Comparison of ENCODE assay signal across 12 cellular contexts in genomic region chr12:75878382-75878720, GRCh38.
DNase-seq lines count a peak whose midpoint lies in the region; ATAC-seq and TF ChIP-seq lines count a peak whose summit lies in the region.
"Had no signal": no experiment of that assay in that cellular context is flagged by ENCODE, and none has a peak within 500 bp of the region (broad histone marks: within the 10 kb centered on the region; RNA-seq: fewer than 3 reads in every experiment).

No MANE protein-coding gene starts in this region.

- TF ChIP-seq CTCF in RWPE1 (conservative IDR thresholded peaks at IDR 0.05; ENCODE audit: low read depth) (no peak), liver (IDR thresholded peaks at IDR 0.05; ENCODE audit: low read depth, low read length, missing input control) (no peak), testis (IDR thresholded peaks at IDR 0.05) (no peak), lower leg skin (IDR thresholded peaks at IDR 0.05) (no peak)

- H3K27me3 ChIP-seq in liver (ENCODE audit: control insufficient read depth in 4 of 4, insufficient read depth in 4 of 4, low read length in 3 of 4) (no peaks in the 10 kb centered on the region), testis (no peaks in the 10 kb centered on the region)

- no peak overlapping the region for H3K9ac ChIP-seq in liver (ENCODE audit: low read depth in 1 of 2, low read length in 2 of 2)
- H3K9ac ChIP-seq: parathyroid adenoma had no signal

- no peak for TF ChIP-seq POLR2A in testis (IDR thresholded peaks at IDR 0.05)
- no peak for TF ChIP-seq POLR2A in lower leg skin (IDR thresholded peaks at IDR 0.05)

- 42% methylated on average over 5 of the region's 5 CpGs for WGBS in liver
- WGBS in testis, 2 donors = 27 to 47% methylated on average over 5 of the region's 5 CpGs
- WGBS in lower leg skin, 2 donors = 39 to 46% methylated on average over 5 of the region's 5 CpGs

- ATAC-seq in HG03442 (IDR thresholded peaks at IDR 0.05; ENCODE audit: unreplicated experiment) = no peak
- ATAC-seq: activated CD8-positive, alpha-beta memory T cell treated with anti-CD3 and anti-CD28 coated beads, Interleukin-2, amount 10 ng/mL, durations not matched to agents 7 days and 5 days had no signal

- H3K9me3 ChIP-seq in liver (ENCODE audit: control insufficient read depth in 4 of 4, low read length in 3 of 4) (no peaks in the 10 kb centered on the region), testis (no peaks in the 10 kb centered on the region)

- CTCF ChIA-PET in RWPE1 (lab: Yijun Ruan, JAX) = no interaction called here

- peak; percentile 8 to 42 for TF ChIP-seq RAD21 in liver (IDR thresholded peaks at IDR 0.05)

- H3K36me3 ChIP-seq in liver (ENCODE audit: control insufficient read depth in 4 of 4, insufficient read depth in 3 of 4, low read depth in 1 of 4, low read length in 3 of 4) (no peaks in the 10 kb centered on the region), testis (ENCODE audit: low read depth, missing control alignments) (no peaks in the 10 kb centered on the region)

- H3K27ac ChIP-seq in RWPE1 (no peak overlapping the region), liver (ENCODE audit: low read depth in 1 of 2, low read length in 2 of 2) (no peak overlapping the region), testis (peak overlapping the region in 1 of 2 donors; percentile 20)
- H3K27ac ChIP-seq: parathyroid adenoma had no signal

- intact Hi-C loops in testis (cut with DNase I; ENCODE audit: low total_unique reads) = no loop called here
- intact Hi-C loops in lower leg skin (cut with DNase I; ENCODE audit: low total_unique reads) = no loop called here

- H3K4me3 ChIP-seq in liver (ENCODE audit: low read depth in 1 of 3, low read length in 3 of 3) = no peak overlapping the region
- no peak overlapping the region for H3K4me3 ChIP-seq in testis
- H3K4me3 ChIP-seq in lower leg skin (ENCODE audit: low read depth, poor library complexity, severe bottlenecking) = no peak overlapping the region

- DNase-seq in RWPE1 (ENCODE audit: low spot score) (peak; percentile 22), dedifferentiated amniotic fluid mesenchymal stem cell (ENCODE audit: extremely low spot score) (peak; percentile 31), testis (peak; percentile 18), C1 segment of cervical spinal cord (lab: John Stamatoyannopoulos, UW) (no peak), lower leg skin (ENCODE audit: low spot score in 2 of 2) (no peak)
- DNase-seq: activated CD8-positive, alpha-beta memory T cell treated with anti-CD3 and anti-CD28 coated beads, Interleukin-2, amount 10 ng/mL, durations not matched to agents 7 days and 5 days; activated naive CD8-positive, alpha-beta T cell treated with anti-CD3 and anti-CD28 coated beads, Interleukin-2, amount 10 ng/mL, durations not matched to agents 7 days and 5 days; NCI-H446; RPMI8226 had no signal

- H3K4me1 ChIP-seq in liver (ENCODE audit: control insufficient read depth in 4 of 4, insufficient read depth in 4 of 4, low read length in 3 of 4) = peaks cover 0 to 12% (median 5%) of the 10 kb centered on the region in 4 donors
- peaks cover 5% of the 10 kb centered on the region for H3K4me1 ChIP-seq in testis
- H3K4me1 ChIP-seq: parathyroid adenoma had no signal

- POLR2A ChIA-PET in RWPE1 (lab: Yijun Ruan, JAX; ENCODE audit: low non-redundant PET) = no interaction called here

TF ChIP-seq in liver, 16 proteins besides CTCF, POLR2A, EP300 and RAD21:
- TF ChIP-seq NR2F2 (IDR thresholded peaks at IDR 0.05) = peak; percentile 68
- no peak for TF ChIP-seq YY1 (IDR thresholded peaks at IDR 0.05)
- no peak for TF ChIP-seq MAX (IDR thresholded peaks at IDR 0.05)
- no peak for TF ChIP-seq TAF1 (conservative IDR thresholded peaks at IDR 0.05)
- peak; percentile 26 for TF ChIP-seq SP1 (IDR thresholded peaks at IDR 0.05)
- no peak for TF ChIP-seq EGR1 (IDR thresholded peaks at IDR 0.05; ENCODE audit: low read depth in 2 of 2)
- no peak for TF ChIP-seq RXRA (IDR thresholded peaks at IDR 0.05)
- TF ChIP-seq GABPA (IDR thresholded peaks at IDR 0.05 in 1 of 2, conservative IDR thresholded peaks at IDR 0.05 in 1 of 2) = no peak

Comparison
In these comparisons a context has a peak if more than half of its experiments do, and no peak if none do; other contexts are left out.
1. DNase-seq: peak in RWPE1 (single experiment), dedifferentiated amniotic fluid mesenchymal stem cell (single experiment) and testis (single experiment); none in C1 segment of cervical spinal cord (0 of 14) and lower leg skin (0 of 2).